ENCODE assay signal across 12 cellular contexts in genomic region chr1:183812686-183813569, GRCh38.
DNase-seq lines count a peak whose midpoint lies in the region; ATAC-seq and TF ChIP-seq lines count a peak whose summit lies in the region.
"Had no signal": no experiment of that assay in that cellular context is flagged by ENCODE, and none has a peak within 500 bp of the region (broad histone marks: within the 10 kb centered on the region; RNA-seq: fewer than 3 reads in every experiment).

No MANE protein-coding gene starts in this region.

- no peak for TF ChIP-seq POLR2A in erythroblast (IDR thresholded peaks at IDR 0.05; ENCODE audit: low read length)

- H3K4me1 ChIP-seq in HUES6 (ENCODE audit: control insufficient read depth, insufficient read depth, low read length): peaks cover 30% of the 10 kb centered on the region

- peak overlapping the region; percentile 8 for H3K9ac ChIP-seq in HUES6 (ENCODE audit: low read length)

- DNase-seq in caudate nucleus (lab: John Stamatoyannopoulos, UW): no peak
- peak; percentile 35 for DNase-seq in iPS-NIHi11 (ENCODE audit: low spot score)
- no peak for DNase-seq in substantia nigra (lab: John Stamatoyannopoulos, UW)
- no peak for DNase-seq in NCI-H187 treated with DMSO at 0.1 percent for 48 hours (lab: John Stamatoyannopoulos, UW)
- DNase-seq in erythroblast (lab: John Stamatoyannopoulos, UW): no peak
- DNase-seq: effector memory CD4-positive, alpha-beta T cell; NCI-H2171; stimulated activated CD4-positive, alpha-beta T cell treated with anti-CD3 and anti-CD28 coated beads, Interleukin-4, amount 100 ng/mL, for 4 hours; T-cell had no signal

- H3K9me3 ChIP-seq in HUES6 (ENCODE audit: control insufficient read depth, insufficient read depth, low read depth, low read length): no peaks in the 10 kb centered on the region

- peak overlapping the region; percentile 24; the same call in 1 of the 2 replicates for H3K4me3 ChIP-seq in HUES6 (ENCODE audit: low read depth, low read length)

- ATAC-seq in HG02571 (IDR thresholded peaks at IDR 0.05; ENCODE audit: unreplicated experiment) (no peak), HG03025 (IDR thresholded peaks at IDR 0.05; ENCODE audit: low FRiP score, unreplicated experiment) (no peak)
- ATAC-seq: T-cell had no signal

- H3K27ac ChIP-seq in HUES6 (ENCODE audit: low read depth, low read length): peak overlapping the region; percentile 7; the same call in 1 of the 2 replicates
- peak overlapping the region; percentile 7 for H3K27ac ChIP-seq in caudate nucleus (ENCODE audit: low read depth, low read length)
- H3K27ac ChIP-seq in substantia nigra (ENCODE audit: low read depth, low read length, poor library complexity, severe bottlenecking): peak overlapping the region; percentile 3

- H3K36me3 ChIP-seq in HUES6 (ENCODE audit: control insufficient read depth, insufficient read depth, low read length): no peaks in the 10 kb centered on the region

- H3K27me3 ChIP-seq in HUES6 (ENCODE audit: control insufficient read depth, insufficient read depth, low read length): no peaks in the 10 kb centered on the region
